9 cellular contexts compared by ENCODE assay signal in genomic region chr17:40071720-40072480, GRCh38. TPM values are rescaled to one million over a fixed set of nuclear protein-coding genes. Genes with fewer than 3 reads are reported as not detected.
DNase-seq lines count a peak whose midpoint lies in the region; ATAC-seq and TF ChIP-seq lines count a peak whose summit lies in the region.
"Had no signal": no experiment of that assay in that cellular context is flagged by ENCODE, and none has a peak within 500 bp of the region (broad histone marks: within the 10 kb centered on the region; RNA-seq: fewer than 3 reads in every experiment).

No MANE protein-coding gene starts in this region.

- H3K4me1 ChIP-seq in heart right ventricle (peaks cover 64 to 100% (median 96%) of the 10 kb centered on the region in 9 donors), sigmoid colon (peaks cover 0 to 99% (median 98%) of the 10 kb centered on the region in 4 donors)

- peak overlapping the region; percentile 82 to 99 (median 90) for H3K27ac ChIP-seq in heart right ventricle
- H3K27ac ChIP-seq in sigmoid colon = peak overlapping the region; percentile 96 to 99 (median 98)

- peak overlapping the region; percentile 74 for H3K27ac Mint-ChIP-seq in activated T-cell treated with anti-CD3 and anti-CD28 coated beads, Interleukin-2, amount 50 U/mL, for 24 hours
- no peak overlapping the region for H3K27ac Mint-ChIP-seq in progenitor cell of endocrine pancreas
- H3K27ac Mint-ChIP-seq: T-helper 1 cell treated with Interleukin-12 subunit alpha and Interleukin-12 subunit beta and Interleukin-4 antibody, amounts not matched to agents 30 μg/mL and 1 μg/mL, for 36 hours had no signal

- H3K27me3 ChIP-seq in heart right ventricle = no peaks in the 10 kb centered on the region
- H3K27me3 ChIP-seq in sigmoid colon = no peaks in the 10 kb centered on the region

- TF ChIP-seq EP300 in sigmoid colon (IDR thresholded peaks at IDR 0.05) = peak in 3 of 4 donors; percentile 57 to 83 (median 69)

- TF ChIP-seq CTCF in heart right ventricle (IDR thresholded peaks at IDR 0.05) (no peak), sigmoid colon (IDR thresholded peaks at IDR 0.05) (no peak), progenitor cell of endocrine pancreas (IDR thresholded peaks at IDR 0.05; ENCODE audit: unreplicated experiment) (no peak)

- no peak overlapping the region for H3K4me3 Mint-ChIP-seq in activated T-cell treated with anti-CD3 and anti-CD28 coated beads, Interleukin-2, amount 50 U/mL, for 24 hours
- no peak overlapping the region for H3K4me3 Mint-ChIP-seq in progenitor cell of endocrine pancreas (ENCODE audit: low read depth)
- H3K4me3 Mint-ChIP-seq: T-helper 1 cell treated with Interleukin-12 subunit alpha and Interleukin-12 subunit beta and Interleukin-4 antibody, amounts not matched to agents 30 μg/mL and 1 μg/mL, for 36 hours had no signal

- peak overlapping the region in 5 of 10 donors; percentile 28 to 48 (median 31) for H3K4me3 ChIP-seq in heart right ventricle
- peak overlapping the region; percentile 8 to 40 (median 36) for H3K4me3 ChIP-seq in sigmoid colon

- H3K9me3 ChIP-seq in heart right ventricle = no peaks in the 10 kb centered on the region
- no peaks in the 10 kb centered on the region for H3K9me3 ChIP-seq in sigmoid colon

- ATAC-seq in SK-N-SH treated with all-trans-retinoic acid at 6 μM for 48 hours (peak; percentile 24), heart right ventricle (peak; percentile 4 to 57 (median 30))

- H3K27me3 Mint-ChIP-seq in activated T-cell treated with anti-CD3 and anti-CD28 coated beads, Interleukin-2, amount 50 U/mL, for 24 hours = no peaks in the 10 kb centered on the region
- H3K27me3 Mint-ChIP-seq in progenitor cell of endocrine pancreas = no peaks in the 10 kb centered on the region

- H3K36me3 ChIP-seq in heart right ventricle = peaks cover 0 to 23% (median 10%) of the 10 kb centered on the region in 9 donors
- H3K36me3 ChIP-seq in sigmoid colon = peaks cover 0 to 11% (median 6%) of the 10 kb centered on the region in 4 donors

- intact Hi-C loops in heart right ventricle (cut with DNase I) (no loop called here), sigmoid colon (cut with DNase I) (no loop called here), posterior vena cava (cut with DNase I) (no loop called here)

- no peaks in the 10 kb centered on the region for H3K9me3 Mint-ChIP-seq in activated T-cell treated with anti-CD3 and anti-CD28 coated beads, Interleukin-2, amount 50 U/mL, for 24 hours
- no peaks in the 10 kb centered on the region for H3K9me3 Mint-ChIP-seq in progenitor cell of endocrine pancreas (ENCODE audit: low read depth)
- H3K9me3 Mint-ChIP-seq: T-helper 1 cell treated with Interleukin-12 subunit alpha and Interleukin-12 subunit beta and Interleukin-4 antibody, amounts not matched to agents 30 μg/mL and 1 μg/mL, for 36 hours had no signal

- TF ChIP-seq POLR2A in sigmoid colon (IDR thresholded peaks at IDR 0.05) = no peak

- H3K36me3 Mint-ChIP-seq in activated T-cell treated with anti-CD3 and anti-CD28 coated beads, Interleukin-2, amount 50 U/mL, for 24 hours (ENCODE audit: low read depth) = peaks cover 4% of the 10 kb centered on the region
- H3K36me3 Mint-ChIP-seq in progenitor cell of endocrine pancreas (ENCODE audit: insufficient read depth) = no peaks in the 10 kb centered on the region

- H3K4me1 Mint-ChIP-seq in activated T-cell treated with anti-CD3 and anti-CD28 coated beads, Interleukin-2, amount 50 U/mL, for 24 hours (ENCODE audit: low read depth) = peaks cover 77% of the 10 kb centered on the region
- H3K4me1 Mint-ChIP-seq in progenitor cell of endocrine pancreas (ENCODE audit: low read depth) = peaks cover 57% of the 10 kb centered on the region

- peak; percentile 35 for DNase-seq in activated T-cell treated with anti-CD3 and anti-CD28 coated beads, Interleukin-2, amount 50 U/mL, for 24 hours
- DNase-seq in activated T-cell treated with anti-CD3 and anti-CD28 coated beads, Interleukin-2, amount 50 U/mL, for 48 hours = no peak
- DNase-seq in heart right ventricle (peak; percentile 67 to 76), sigmoid colon (peak; percentile 97), posterior vena cava (ENCODE audit: low spot score) (no peak), progenitor cell of endocrine pancreas (ENCODE audit: low spot score, unreplicated experiment) (no peak)
- no peak for DNase-seq in stimulated activated CD4-positive, alpha-beta T cell treated with anti-CD3 and anti-CD28 coated beads, Interleukin-12 subunit alpha, Interleukin-12 subunit beta, amount 100 ng/mL, for 4 hours

- WGBS in heart right ventricle, 2 donors = 17 to 29% methylated on average over 12 of the region's 12 CpGs
- 6 to 36% methylated on average over 12 of the region's 12 CpGs for WGBS in sigmoid colon, 2 donors

TF ChIP-seq in SK-N-SH treated with all-trans-retinoic acid at 6 μM for 48 hours, 23 proteins besides CTCF, POLR2A, EP300 and RAD21:
- TF ChIP-seq ZNF565 (CRISPR knock-in tag; conservative IDR thresholded peaks at IDR 0.05; ENCODE audit: low read depth) (no peak), ZNF70 (CRISPR knock-in tag; IDR thresholded peaks at IDR 0.05) (no peak), PPARA (CRISPR knock-in tag; IDR thresholded peaks at IDR 0.05; ENCODE audit: borderline replicate concordance) (no peak), ARNTL (CRISPR knock-in tag; IDR thresholded peaks at IDR 0.05; ENCODE audit: borderline replicate concordance, low read depth) (no peak), ZFP3 (CRISPR knock-in tag; IDR thresholded peaks at IDR 0.05) (no peak), CREB5 (CRISPR knock-in tag; IDR thresholded peaks at IDR 0.05; ENCODE audit: low read depth) (no peak)

RNA-seq across cellular contexts. Expression of gene THRA, which starts 9.1 kb away (rescaled TPM):
- total RNA-seq in heart right ventricle (100 to 1,000 TPM in 1 of 10 donors, 10 to 100 TPM in 9; 59.8 to 102 (median 69.7) TPM), sigmoid colon (10 to 100 TPM; 78.8 to 86.1 (median 83.8) TPM), posterior vena cava (10 to 100 TPM; 50.8 to 65.8 TPM), progenitor cell of endocrine pancreas (21.3 and 25.0 TPM in 2 replicates)
- polyA plus RNA-seq in heart right ventricle (10 to 100 TPM; 29.8 to 44.2 TPM), sigmoid colon (10 to 100 TPM; 25.4 to 35.4 (median 25.8) TPM)

RNA-seq across cellular contexts. Expression of gene MED24, which starts 17.7 kb away (rescaled TPM):
- total RNA-seq in heart right ventricle (10 to 100 TPM; 46.7 to 63.2 (median 58.4) TPM), sigmoid colon (10 to 100 TPM; 27.3 to 64.8 (median 31.7) TPM), posterior vena cava (10 to 100 TPM; 46.2 to 53.2 TPM), progenitor cell of endocrine pancreas (143 and 161 TPM in 2 replicates)
- polyA plus RNA-seq in heart right ventricle (10 to 100 TPM; 47.2 to 75.6 TPM), sigmoid colon (10 to 100 TPM; 19.2 to 83.0 (median 29.1) TPM)

RNA-seq across cellular contexts. Expression of gene NR1D1, which starts 28.5 kb away (rescaled TPM):
- total RNA-seq in heart right ventricle = 10 to 100 TPM in 7 of 10 donors, 1 to 10 TPM in 3; 5.5 to 41.3 (median 29.9) TPM
- 10 to 100 TPM in 1 of 2 donors, 1 to 10 TPM in 1; 7.1 to 24.4 TPM for polyA plus RNA-seq in heart right ventricle
- total RNA-seq in sigmoid colon = 10 to 100 TPM in 3 of 4 donors, 1 to 10 TPM in 1; 4.1 to 12.8 (median 11.9) TPM
- 10 to 100 TPM in 1 of 3 donors, 1 to 10 TPM in 2; 4.4 to 11.4 (median 8.1) TPM for polyA plus RNA-seq in sigmoid colon
- total RNA-seq in posterior vena cava = 10 to 100 TPM; 20.2 to 24.2 TPM
- 2.4 and 2.6 TPM in 2 replicates for total RNA-seq in progenitor cell of endocrine pancreas

RNA-seq across cellular contexts. Expression of gene MSL1, which starts 49.9 kb away (rescaled TPM):
- 10 to 100 TPM; 26.3 to 57.4 (median 37.7) TPM for total RNA-seq in heart right ventricle
- polyA plus RNA-seq in heart right ventricle = 10 to 100 TPM; 45.5 to 65.0 TPM
- total RNA-seq in sigmoid colon = 10 to 100 TPM; 52.3 to 92.2 (median 58.0) TPM
- 10 to 100 TPM; 29.4 to 63.5 (median 34.0) TPM for polyA plus RNA-seq in sigmoid colon
- 10 to 100 TPM; 66.7 to 68.8 TPM for total RNA-seq in posterior vena cava
- total RNA-seq in progenitor cell of endocrine pancreas = 137 and 143 TPM in 2 replicates

RNA-seq across cellular contexts. Expression of gene CSF3, which starts 56.7 kb away (rescaled TPM):
- total RNA-seq in heart right ventricle (1 to 10 TPM in 2 of 10 donors, under 1 TPM in 1, not detected in 7; 0.81 to 4.2 (median 1.6) TPM), sigmoid colon (10 to 100 TPM in 1 of 4 donors, not detected in 3; 23.3 TPM), posterior vena cava (10 to 100 TPM in 1 of 2 donors, under 1 TPM in 1; 0.69 to 15.3 TPM), progenitor cell of endocrine pancreas (not detected in 2 replicates)
- polyA plus RNA-seq in heart right ventricle (under 1 TPM; 0.29 to 0.32 TPM), sigmoid colon (1 to 10 TPM in 2 of 3 donors, not detected in 1; 1.2 to 3.1 TPM)

Comparison
In these comparisons a context has a peak if more than half of its experiments do, and no peak if none do; other contexts are left out.
1. DNase-seq: peak in activated T-cell treated with anti-CD3 and anti-CD28 coated beads, Interleukin-2, amount 50 U/mL, for 24 hours (single experiment), heart right ventricle (2 of 2) and sigmoid colon (single experiment); none in activated T-cell treated with anti-CD3 and anti-CD28 coated beads, Interleukin-2, amount 50 U/mL, for 48 hours (0 of 2), posterior vena cava (single experiment), stimulated activated CD4-positive, alpha-beta T cell treated with anti-CD3 and anti-CD28 coated beads, Interleukin-12 subunit alpha, Interleukin-12 subunit beta, amount 100 ng/mL, for 4 hours (single experiment) and progenitor cell of endocrine pancreas (single experiment).